Comparison of ENCODE assay signal across 8 cellular contexts in the genomic region with DNA sequence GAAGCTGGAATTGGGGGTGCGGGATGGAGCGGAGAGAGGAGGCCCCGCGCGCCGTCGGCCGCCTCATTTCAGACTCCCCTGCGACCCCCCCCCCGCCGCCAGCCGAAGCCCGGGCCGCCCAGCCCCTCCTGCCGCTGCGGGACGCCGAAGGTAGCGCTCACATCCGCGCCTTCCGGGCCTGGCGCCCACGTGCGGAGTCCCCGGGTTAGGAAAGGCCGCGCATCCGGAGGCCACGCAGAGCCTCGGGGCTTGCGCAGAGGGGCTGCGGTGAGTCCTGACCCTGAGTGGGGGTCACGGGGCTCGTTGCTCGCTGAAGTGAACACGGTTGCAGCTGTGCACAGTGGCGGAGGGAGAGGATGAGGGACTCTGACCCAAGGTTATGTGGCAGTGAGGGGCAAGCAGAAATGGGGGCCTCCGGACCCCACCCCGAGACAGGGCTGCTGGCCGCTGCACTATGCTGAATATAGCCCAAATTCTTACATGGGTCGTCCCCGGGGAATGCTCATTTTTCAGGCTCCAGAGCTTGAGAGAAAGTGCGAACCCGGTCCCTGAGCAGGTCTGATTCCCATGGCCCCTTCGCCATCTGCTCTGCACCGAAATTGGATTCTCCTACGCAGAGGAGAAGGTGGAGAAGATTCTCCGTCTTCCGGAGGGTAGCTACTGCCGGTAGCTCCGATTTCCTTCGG. TPM values are rescaled to one million over a fixed set of nuclear protein-coding genes. Genes with fewer than 3 reads are reported as not detected.
DNase-seq lines count a peak whose midpoint lies in the region; TF ChIP-seq lines count a peak whose summit lies in the region.

No MANE protein-coding gene starts in this region.

- no peaks in the 10 kb centered on the region for H3K27me3 ChIP-seq in HAP-1 (ENCODE audit: low read depth)
- H3K27me3 ChIP-seq in MG63 = no peaks in the 10 kb centered on the region
- no peaks in the 10 kb centered on the region for H3K27me3 ChIP-seq in dorsolateral prefrontal cortex

- peak overlapping the region; percentile 97 for H3K4me3 ChIP-seq in HAP-1
- peak overlapping the region; percentile 100 for H3K4me3 ChIP-seq in MG63
- H3K4me3 ChIP-seq in dorsolateral prefrontal cortex = peak overlapping the region; percentile 42 to 99 (median 93)

- H3K36me3 ChIP-seq in HAP-1 (replicated peaks) (peaks cover 42% of the 10 kb centered on the region), MG63 (peaks cover 69% of the 10 kb centered on the region)

- H3K4me1 Mint-ChIP-seq in activated CD4-positive, alpha-beta T cell treated with anti-CD3 and anti-CD28 coated beads, Interleukin-2, amount 10 ng/mL, durations not matched to agents 24 days and 14 days = peaks cover 18% of the 10 kb centered on the region

- H3K9me3 ChIP-seq in HAP-1 (no peaks in the 10 kb centered on the region), MG63 (no peaks in the 10 kb centered on the region)

- H3K4me3 Mint-ChIP-seq in activated CD4-positive, alpha-beta T cell treated with anti-CD3 and anti-CD28 coated beads, Interleukin-2, amount 10 ng/mL, durations not matched to agents 24 days and 14 days = peak overlapping the region; percentile 92

- intact Hi-C loops in activated CD4-positive, alpha-beta T cell treated with anti-CD3 and anti-CD28 coated beads, Interleukin-2, amount 10 ng/mL, durations not matched to agents 24 days and 14 days (cut with micrococcal nuclease) = loop anchor here (5.0 kb wide), 4 partner anchors 75 to 765 kb away; partner anchors contain the start of genes AHCTF1, CNST and TFB2M
- intact Hi-C loops in dorsolateral prefrontal cortex (cut with DNase I) = loop anchor here (5.0 kb wide), 4 partner anchors 40 to 230 kb away; partner anchors contain the start of gene ZNF669 (in 1 of the 2)

- peaks cover 13% of the 10 kb centered on the region for H3K36me3 Mint-ChIP-seq in activated CD4-positive, alpha-beta T cell treated with anti-CD3 and anti-CD28 coated beads, Interleukin-2, amount 10 ng/mL, durations not matched to agents 24 days and 14 days (ENCODE audit: low read depth)

- DNase-seq in DMS53 (lab: John Stamatoyannopoulos, UW) = peak; percentile 85
- DNase-seq in DMS53 treated with DMSO at 0.1 percent for 48 hours (lab: John Stamatoyannopoulos, UW; ENCODE audit: unreplicated experiment) = no peak
- DNase-seq in HAP-1 (ENCODE audit: low spot score in 2 of 2) = peak in 1 of 2 experiments; percentile 56
- DNase-seq in MG63 = peak; percentile 73
- peak; percentile 84 for DNase-seq in activated CD4-positive, alpha-beta T cell treated with anti-CD3 and anti-CD28 coated beads, Interleukin-2, amount 10 ng/mL, durations not matched to agents 24 days and 14 days
- peak in 6 of 10 donors; percentile 25 to 61 (median 34) for DNase-seq in dorsolateral prefrontal cortex
- DNase-seq in medulla oblongata (ENCODE audit: extremely low spot score) = peak; percentile 39
- peak; percentile 27 for DNase-seq in stimulated activated CD8-positive, alpha-beta memory T cell treated with anti-CD3 and anti-CD28 coated beads, Interleukin-15, amount 100 ng/mL, for 24 hours (ENCODE audit: low read depth)

- H3K9me3 Mint-ChIP-seq in activated CD4-positive, alpha-beta T cell treated with anti-CD3 and anti-CD28 coated beads, Interleukin-2, amount 10 ng/mL, durations not matched to agents 24 days and 14 days = no peaks in the 10 kb centered on the region

- TF ChIP-seq CTCF in dorsolateral prefrontal cortex (IDR thresholded peaks at IDR 0.05 in 54 of 56, conservative IDR thresholded peaks at IDR 0.05 in 2 of 56; ENCODE audit: low read depth in 1 of 56, partially characterized antibody in 56 of 56) = no peak

- H3K27ac Mint-ChIP-seq in activated CD4-positive, alpha-beta T cell treated with anti-CD3 and anti-CD28 coated beads, Interleukin-2, amount 10 ng/mL, durations not matched to agents 24 days and 14 days = peak overlapping the region; percentile 45

- peaks cover 16% of the 10 kb centered on the region for H3K4me1 ChIP-seq in HAP-1

- in situ Hi-C loops in HAP-1 (cut with MboI; ENCODE audit: low sequenced_read_pairs) = no loop called here

- peaks cover 2% of the 10 kb centered on the region for H3K27me3 Mint-ChIP-seq in activated CD4-positive, alpha-beta T cell treated with anti-CD3 and anti-CD28 coated beads, Interleukin-2, amount 10 ng/mL, durations not matched to agents 24 days and 14 days

- peak overlapping the region; percentile 58 to 94 (median 85) for H3K27ac ChIP-seq in dorsolateral prefrontal cortex

RNA-seq across cellular contexts. Expression of gene ZNF496, which starts 0.7 kb away (rescaled TPM):
- 35.9 and 42.5 TPM in 2 replicates for total RNA-seq in MG63 (2014; rRNA removed; shearing (Covaris generic); ENCODE audit: low replicate concordance)
- total RNA-seq in activated CD4-positive, alpha-beta T cell treated with anti-CD3 and anti-CD28 coated beads, Interleukin-2, amount 10 ng/mL, durations not matched to agents 24 days and 14 days = 14.2 and 15.7 TPM in 2 replicates
- 10 to 100 TPM; 18.3 to 43.2 (median 27.3) TPM for total RNA-seq in dorsolateral prefrontal cortex
